ENCODE assay signal across 8 cellular contexts in genomic region chr10:71888248-71888622, GRCh38. TPM values are rescaled to one million over a fixed set of nuclear protein-coding genes. Genes with fewer than 3 reads are reported as not detected.
DNase-seq lines count a peak whose midpoint lies in the region; ATAC-seq, FAIRE-seq and TF ChIP-seq lines count a peak whose summit lies in the region.

No MANE protein-coding gene starts in this region.

- no peaks in the 10 kb centered on the region for H3K9me3 ChIP-seq in CD4-positive, alpha-beta memory T cell (ENCODE audit: control insufficient read depth in 1 of 2, low read length in 2 of 2)
- H3K9me3 ChIP-seq in OCI-LY7 (ENCODE audit: low read length), result no peaks in the 10 kb centered on the region
- no peaks in the 10 kb centered on the region for H3K9me3 ChIP-seq in endodermal cell (ENCODE audit: control insufficient read depth, low read length)

- no peaks in the 10 kb centered on the region for H3K36me3 ChIP-seq in CD4-positive, alpha-beta memory T cell (ENCODE audit: insufficient read depth, low read length)
- H3K36me3 ChIP-seq in OCI-LY7 (ENCODE audit: insufficient read depth, low read length) (no peaks in the 10 kb centered on the region), endodermal cell (ENCODE audit: control insufficient read depth, insufficient read depth, low read length) (no peaks in the 10 kb centered on the region)

- no peak for DNase-seq in CD4-positive, alpha-beta memory T cell
- DNase-seq in OCI-LY7 (ENCODE audit: low spot score), result no peak
- DNase-seq in endodermal cell, result no peak
- no peak for DNase-seq in osteocyte (ENCODE audit: extremely low spot score, unreplicated experiment)
- no peak for DNase-seq in urothelium cell line (ENCODE audit: low spot score)
- no peak for DNase-seq in NCI-H1092 treated with DMSO at 0.1 percent for 48 hours (lab: John Stamatoyannopoulos, UW)
- DNase-seq in activated CD4-positive, alpha-beta T cell treated with anti-CD3 and anti-CD28 coated beads for 48 hours, result no peak

- H3K4me1 Mint-ChIP-seq in CD4-positive, alpha-beta memory T cell, result peaks cover 4 to 14% (median 12%) of the 10 kb centered on the region in 4 donors
- peaks cover 13% of the 10 kb centered on the region for H3K4me1 Mint-ChIP-seq in endodermal cell
- H3K4me1 Mint-ChIP-seq in osteocyte (ENCODE audit: unreplicated experiment), result peaks cover 18% of the 10 kb centered on the region

- no peaks in the 10 kb centered on the region for H3K9me2 ChIP-seq in OCI-LY7 (ENCODE audit: insufficient read depth, low read length)

- peak overlapping the region; percentile 83 for H3K4me2 ChIP-seq in OCI-LY7 (ENCODE audit: low read length)

- no peak overlapping the region; the same call in 1 of the 2 replicates for H2AFZ ChIP-seq in OCI-LY7 (ENCODE audit: low read length)

- H3K27me3 Mint-ChIP-seq in CD4-positive, alpha-beta memory T cell, result peaks cover 0 to 7% of the 10 kb centered on the region in 2 donors
- peaks cover 47% of the 10 kb centered on the region for H3K27me3 Mint-ChIP-seq in endodermal cell (ENCODE audit: insufficient read depth)
- no peaks in the 10 kb centered on the region for H3K27me3 Mint-ChIP-seq in osteocyte (ENCODE audit: unreplicated experiment)

- POLR2A ChIA-PET in CD4-positive, alpha-beta memory T cell (lab: Charles Lee; ENCODE audit: partially characterized antibody), result no interaction called here
- POLR2A ChIA-PET in OCI-LY7 (lab: Charles Lee), result no interaction called here

- peaks cover 13% of the 10 kb centered on the region for H3K4me1 ChIP-seq in CD4-positive, alpha-beta memory T cell (ENCODE audit: insufficient read depth, low read length)
- peaks cover 43% of the 10 kb centered on the region for H3K4me1 ChIP-seq in OCI-LY7 (ENCODE audit: insufficient read depth, low read length, poor library complexity, severe bottlenecking)
- no peaks in the 10 kb centered on the region for H3K4me1 ChIP-seq in endodermal cell (ENCODE audit: control insufficient read depth, insufficient read depth, low read length)

- no TSS peak for BruUV-seq in OCI-LY7 (replicated peaks; lab: Mats Ljungman, UMichigan)

- H3K4me3 ChIP-seq in CD4-positive, alpha-beta memory T cell (ENCODE audit: low read length in 2 of 2), result peak overlapping the region in 1 of 2 donors; percentile 2
- H3K4me3 ChIP-seq in OCI-LY7 (ENCODE audit: low read depth, low read length, poor library complexity, severe bottlenecking) (peak overlapping the region; percentile 57), endodermal cell (ENCODE audit: low read length) (peak overlapping the region; percentile 84)

- no peaks in the 10 kb centered on the region for H4K20me1 ChIP-seq in OCI-LY7 (ENCODE audit: insufficient read depth, low read length)

- intact Hi-C loops in CD4-positive, alpha-beta memory T cell (cut with micrococcal nuclease), result no loop called here
- intact Hi-C loops in OCI-LY7 (cut with micrococcal nuclease; ENCODE audit: unreplicated experiment), result loop anchor here (1.0 to 2.0 kb wide), 2 partner anchors 29 to 113 kb away; no protein-coding TSS in a partner anchor

- no peaks in the 10 kb centered on the region for H3K36me3 Mint-ChIP-seq in CD4-positive, alpha-beta memory T cell
- no peaks in the 10 kb centered on the region for H3K36me3 Mint-ChIP-seq in endodermal cell (ENCODE audit: low read depth)
- no peaks in the 10 kb centered on the region for H3K36me3 Mint-ChIP-seq in osteocyte (ENCODE audit: unreplicated experiment)

- TF ChIP-seq CTCF in OCI-LY7 (conservative IDR thresholded peaks at IDR 0.05; ENCODE audit: low read length) (no peak), endodermal cell (conservative IDR thresholded peaks at IDR 0.05) (no peak), osteocyte (IDR thresholded peaks at IDR 0.05) (no peak)

- no peaks in the 10 kb centered on the region for H3K79me2 ChIP-seq in OCI-LY7 (ENCODE audit: insufficient read depth, low read depth, low read length)

- H3K9me3 Mint-ChIP-seq in CD4-positive, alpha-beta memory T cell, result no peaks in the 10 kb centered on the region
- H3K9me3 Mint-ChIP-seq in endodermal cell (no peaks in the 10 kb centered on the region), osteocyte (ENCODE audit: unreplicated experiment) (no peaks in the 10 kb centered on the region)

- WGBS in endodermal cell (ENCODE audit: insufficient coverage in 1 of 2, insufficient read length in 1 of 2), 2 experiments, result 77 to 86% methylated on average over 6 of the region's 8 CpGs

- no peak for FAIRE-seq in urothelium cell line (lab: Jason Lieb, UNC)

- no peak for ATAC-seq in HG02840 (IDR thresholded peaks at IDR 0.05; ENCODE audit: low FRiP score, unreplicated experiment)

- H3K27me3 ChIP-seq in CD4-positive, alpha-beta memory T cell (ENCODE audit: insufficient read depth, low read length), result no peaks in the 10 kb centered on the region
- peaks cover 29% of the 10 kb centered on the region for H3K27me3 ChIP-seq in endodermal cell (ENCODE audit: control insufficient read depth, insufficient read depth, low read length, poor library complexity, severe bottlenecking)

- no peak overlapping the region for H3K27ac ChIP-seq in CD4-positive, alpha-beta memory T cell (ENCODE audit: low read depth, low read length)
- H3K27ac ChIP-seq in OCI-LY7 (ENCODE audit: low read depth, low read length, poor library complexity, severe bottlenecking), result peak overlapping the region; percentile 50
- no peak overlapping the region for H3K27ac ChIP-seq in endodermal cell (ENCODE audit: low read depth, low read length)

- H3K9ac ChIP-seq in endodermal cell (ENCODE audit: extremely low read depth, low read length, poor library complexity, severe bottlenecking), result no peak overlapping the region

- CTCF ChIA-PET in CD4-positive, alpha-beta memory T cell (lab: Charles Lee; ENCODE audit: partially characterized antibody), result interaction anchor here (0.8 kb wide), 1 partner anchor 8 kb away, joined by 3 read pairs; no protein-coding TSS in a partner anchor
- CTCF ChIA-PET in OCI-LY7 (lab: Charles Lee; ENCODE audit: unreplicated experiment), result no interaction called here

- peak overlapping the region; percentile 57 to 91 (median 82) for H3K4me3 Mint-ChIP-seq in CD4-positive, alpha-beta memory T cell
- H3K4me3 Mint-ChIP-seq in endodermal cell (peak overlapping the region; percentile 51), osteocyte (ENCODE audit: unreplicated experiment) (peak overlapping the region; percentile 83)

- H3K27ac Mint-ChIP-seq in CD4-positive, alpha-beta memory T cell, result peak overlapping the region in 1 of 7 donors; percentile 35
- no peak overlapping the region for H3K27ac Mint-ChIP-seq in endodermal cell
- H3K27ac Mint-ChIP-seq in osteocyte (ENCODE audit: unreplicated experiment), result peak overlapping the region; percentile 94

RNA-seq across cellular contexts. Expression of gene PSAP, which starts 37.2 kb away (rescaled TPM):
- total RNA-seq in CD4-positive, alpha-beta memory T cell, result 100 to 1,000 TPM; 248 to 257 TPM
- polyA plus RNA-seq in CD4-positive, alpha-beta memory T cell, result 100 to 1,000 TPM; 392 to 611 TPM
- 156 and 163 TPM in 2 replicates for total RNA-seq in OCI-LY7 (2014; rRNA removed; shearing (Covaris generic))
- total RNA-seq in OCI-LY7 (2022) (186 and 200 TPM in 2 replicates), endodermal cell (100 to 1,000 TPM; 456 to 549 TPM), osteocyte (1,262 and 1,314 TPM in 2 replicates)
- polyA plus RNA-seq in endodermal cell (2013, experiment 1 of 2), result 500 TPM
- polyA plus RNA-seq in endodermal cell (2013, experiment 2 of 2), result 448 TPM
